Comparison of ENCODE assay signal across 26 cellular contexts in the genomic region with DNA sequence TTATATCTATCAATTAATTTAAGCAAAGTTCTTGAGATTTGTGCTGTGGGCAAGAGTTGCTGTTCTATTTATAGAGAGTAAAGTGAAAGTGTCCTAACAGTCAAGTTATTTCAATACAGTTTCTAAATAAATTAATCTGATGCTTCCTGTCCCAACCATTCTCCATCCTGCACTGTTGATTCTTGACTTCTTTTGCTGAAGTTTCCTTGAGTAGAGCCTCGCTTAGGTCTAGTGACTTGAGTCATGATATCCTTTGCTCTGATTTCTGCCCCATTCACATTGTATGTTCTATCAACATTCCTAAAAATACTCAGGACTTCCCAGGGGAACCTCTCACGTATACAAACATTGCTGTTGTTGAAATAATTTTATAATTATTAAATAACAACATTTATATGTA.
"Had no signal": no experiment of that assay in that cellular context is flagged by ENCODE, and none has a peak within 500 bp of the region (broad histone marks: within the 10 kb centered on the region; RNA-seq: fewer than 3 reads in every experiment).

No MANE protein-coding gene starts in this region.

- H3K4me1 ChIP-seq: lower lobe of right lung, psoas muscle, sigmoid colon, spleen, testis, tibial artery had no signal

- H3K27ac Mint-ChIP-seq: endodermal cell; memory B cell; mesothelial cell of epicardium; naive thymus-derived CD4-positive, alpha-beta T cell; nephron; stimulated activated memory B cell treated with anti-CD40 and anti-IgM and Interleukin-4, amounts not matched to agents 10 μg/mL and 1 μg/mL and 100 μg/mL, for 72 hours; type B pancreatic cell had no signal

- FAIRE-seq: colon, frontal cortex, keratinocyte had no signal

- H3K27me3 ChIP-seq: esophagus muscularis mucosa, ovary, sigmoid colon, spleen, testis, tibial artery had no signal

- H3K36me3 Mint-ChIP-seq: memory B cell; mesothelial cell of epicardium; naive thymus-derived CD4-positive, alpha-beta T cell; stimulated activated memory B cell treated with anti-CD40 and anti-IgM and Interleukin-4, amounts not matched to agents 10 μg/mL and 1 μg/mL and 100 μg/mL, for 72 hours; type B pancreatic cell had no signal

- H3K4me1 Mint-ChIP-seq: endodermal cell; naive thymus-derived CD4-positive, alpha-beta T cell; nephron; stimulated activated memory B cell treated with anti-CD40 and anti-IgM and Interleukin-4, amounts not matched to agents 10 μg/mL and 1 μg/mL and 100 μg/mL, for 72 hours had no signal

- DNase-seq: effector CD8-positive, alpha-beta T cell; endodermal cell; left ventricle myocardium superior; lower lobe of right lung; naive thymus-derived CD4-positive, alpha-beta T cell; occipital lobe; ovary; posterior cingulate gyrus; psoas muscle; right cardiac atrium; sigmoid colon; spleen; stimulated activated CD4-positive, alpha-beta T cell treated with anti-CD3 and anti-CD28 coated beads, Interleukin-4, amount 100 ng/mL, for 4 hours; stimulated activated naive CD8-positive, alpha-beta T cell treated with anti-CD3 and anti-CD28 coated beads, Interleukin-15, Interleukin-2, amounts not matched to agents 100 U/mL and 50 U/mL, for 24 hours; substantia nigra; testis; tibial artery had no signal

- H3K27ac ChIP-seq: esophagus muscularis mucosa, lower lobe of right lung, ovary, psoas muscle, sigmoid colon, spleen, testis, tibial artery had no signal

- H3K9me3 ChIP-seq: esophagus muscularis mucosa, lower lobe of right lung, ovary, psoas muscle, sigmoid colon, spleen, testis, tibial artery had no signal

- H3K27me3 Mint-ChIP-seq: memory B cell; stimulated activated memory B cell treated with anti-CD40 and anti-IgM and Interleukin-4, amounts not matched to agents 10 μg/mL and 1 μg/mL and 100 μg/mL, for 72 hours; type B pancreatic cell had no signal

- H3K4me3 Mint-ChIP-seq: endodermal cell; memory B cell; mesothelial cell of epicardium; naive thymus-derived CD4-positive, alpha-beta T cell; nephron; stimulated activated memory B cell treated with anti-CD40 and anti-IgM and Interleukin-4, amounts not matched to agents 10 μg/mL and 1 μg/mL and 100 μg/mL, for 72 hours; type B pancreatic cell had no signal

- H3K4me3 ChIP-seq: esophagus muscularis mucosa, lower lobe of right lung, ovary, psoas muscle, sigmoid colon, spleen, testis, tibial artery had no signal

- H3K36me3 ChIP-seq: esophagus muscularis mucosa, lower lobe of right lung, ovary, sigmoid colon, spleen, tibial artery had no signal

- H3K9me3 Mint-ChIP-seq: endodermal cell; memory B cell; mesothelial cell of epicardium; nephron; stimulated activated memory B cell treated with anti-CD40 and anti-IgM and Interleukin-4, amounts not matched to agents 10 μg/mL and 1 μg/mL and 100 μg/mL, for 72 hours; type B pancreatic cell had no signal
